ENCODE assay signal across 8 cellular contexts in the genomic region with DNA sequence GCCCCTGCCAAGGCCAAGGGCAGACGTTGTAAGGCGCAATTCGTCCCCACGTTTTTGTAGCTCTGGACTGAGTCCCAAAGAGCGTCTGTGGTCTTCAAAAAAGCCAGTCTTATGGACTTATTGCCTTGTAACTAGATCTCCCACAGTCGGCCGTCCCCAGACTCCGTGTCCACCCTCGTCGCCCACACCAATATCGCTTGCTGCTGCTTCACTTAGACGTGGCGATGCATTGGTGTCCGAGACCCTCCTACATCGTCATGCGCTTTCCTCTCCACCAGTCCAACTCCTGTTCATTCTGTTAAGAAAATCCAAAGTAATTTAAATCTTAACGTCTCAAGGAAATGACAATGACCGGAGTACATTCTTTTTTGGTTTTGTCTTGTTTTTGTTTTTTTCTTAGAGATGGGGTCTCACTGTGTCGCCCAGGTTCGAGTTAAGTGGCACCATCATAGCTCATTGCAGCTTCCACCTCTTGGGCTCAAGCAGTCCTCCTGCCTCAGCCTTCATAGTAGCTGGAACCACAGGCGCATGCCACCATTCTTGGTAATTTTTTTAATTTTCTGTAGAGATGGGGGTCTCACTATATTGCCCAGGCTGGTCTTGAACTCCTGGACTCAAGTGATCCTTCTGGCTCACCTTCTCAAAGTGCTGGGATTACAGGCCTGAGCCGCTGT. TPM values are rescaled to one million over a fixed set of nuclear protein-coding genes. Genes with fewer than 3 reads are reported as not detected.
DNase-seq lines count a peak whose midpoint lies in the region; ATAC-seq lines count a peak whose summit lies in the region.

No MANE protein-coding gene starts in this region.

- no peaks in the 10 kb centered on the region for H3K9me3 Mint-ChIP-seq in activated naive CD4-positive, alpha-beta T cell treated with anti-CD3 and anti-CD28 coated beads, Interleukin-2, amount 10 ng/mL, durations not matched to agents 7 days and 5 days
- no peaks in the 10 kb centered on the region for H3K9me3 Mint-ChIP-seq in activated naive CD4-positive, alpha-beta T cell treated with anti-CD3 and anti-CD28 coated beads, Interleukin-2, amount 50 U/mL, for 72 hours
- no peaks in the 10 kb centered on the region for H3K9me3 Mint-ChIP-seq in stimulated activated naive B cell treated with anti-CD40 and anti-IgM and Interleukin-4, amounts not matched to agents 10 μg/mL and 1 μg/mL and 100 μg/mL, for 72 hours

- ATAC-seq in activated naive CD4-positive, alpha-beta T cell treated with anti-CD3 and anti-CD28 coated beads, Interleukin-2, amount 50 U/mL, for 72 hours, result no peak
- ATAC-seq in stimulated activated naive B cell treated with anti-CD40 and anti-IgM and Interleukin-4, amounts not matched to agents 10 μg/mL and 1 μg/mL and 100 μg/mL, for 72 hours (replicated peaks), result no peak
- ATAC-seq in activated CD4-positive, CD25-positive, alpha-beta regulatory T cell treated with anti-CD3 and anti-CD28 coated beads, Interleukin-2, amount 50 U/mL, for 24 hours, result no peak

- peaks cover 39% of the 10 kb centered on the region for H3K4me1 Mint-ChIP-seq in activated naive CD4-positive, alpha-beta T cell treated with anti-CD3 and anti-CD28 coated beads, Interleukin-2, amount 10 ng/mL, durations not matched to agents 7 days and 5 days
- H3K4me1 Mint-ChIP-seq in stimulated activated naive B cell treated with anti-CD40 and anti-IgM and Interleukin-4, amounts not matched to agents 10 μg/mL and 1 μg/mL and 100 μg/mL, for 72 hours, result peaks cover 17 to 50% of the 10 kb centered on the region in 2 donors

- no peak for DNase-seq in activated naive CD4-positive, alpha-beta T cell treated with anti-CD3 and anti-CD28 coated beads, Interleukin-2, amount 10 ng/mL, durations not matched to agents 7 days and 5 days
- DNase-seq in activated naive CD4-positive, alpha-beta T cell (lab: John Stamatoyannopoulos, UW), result no peak
- no peak for DNase-seq in activated naive CD4-positive, alpha-beta T cell treated with anti-CD3 and anti-CD28 coated beads, Interleukin-2, amount 50 U/mL, for 72 hours (ENCODE audit: low spot score in 2 of 2)
- no peak for DNase-seq in stimulated activated naive B cell treated with anti-CD40 and anti-IgM and Interleukin-4, amounts not matched to agents 10 μg/mL and 1 μg/mL and 100 μg/mL, for 72 hours
- DNase-seq in epidermal melanocyte (ENCODE audit: insufficient read length, low spot score) (no peak), LoVo (ENCODE audit: low spot score) (no peak)

- peak overlapping the region; percentile 95 for H3K27ac Mint-ChIP-seq in activated naive CD4-positive, alpha-beta T cell treated with anti-CD3 and anti-CD28 coated beads, Interleukin-2, amount 10 ng/mL, durations not matched to agents 7 days and 5 days
- H3K27ac Mint-ChIP-seq in activated naive CD4-positive, alpha-beta T cell treated with anti-CD3 and anti-CD28 coated beads, Interleukin-2, amount 50 U/mL, for 72 hours, result peak overlapping the region; percentile 70 to 87
- H3K27ac Mint-ChIP-seq in stimulated activated naive B cell treated with anti-CD40 and anti-IgM and Interleukin-4, amounts not matched to agents 10 μg/mL and 1 μg/mL and 100 μg/mL, for 72 hours, result peak overlapping the region; percentile 69

- CTCF ChIA-PET in activated naive CD4-positive, alpha-beta T cell treated with anti-CD3 and anti-CD28 coated beads, Interleukin-2, amount 10 ng/mL, durations not matched to agents 7 days and 5 days (lab: Charles Lee), result interaction anchor here (0.8 to 1.3 kb wide), 4 partner anchors 15 to 227 kb away, joined by 3 to 5 read pairs (median 4); no protein-coding TSS in a partner anchor

- peak overlapping the region; percentile 95 for H3K4me3 ChIP-seq in iPS-11a (ENCODE audit: low read depth, low read length)

- peaks cover 18% of the 10 kb centered on the region for H3K36me3 Mint-ChIP-seq in activated naive CD4-positive, alpha-beta T cell treated with anti-CD3 and anti-CD28 coated beads, Interleukin-2, amount 10 ng/mL, durations not matched to agents 7 days and 5 days
- H3K36me3 Mint-ChIP-seq in activated naive CD4-positive, alpha-beta T cell treated with anti-CD3 and anti-CD28 coated beads, Interleukin-2, amount 50 U/mL, for 72 hours, result peaks cover 6 to 19% of the 10 kb centered on the region in 2 donors
- peaks cover 15 to 16% of the 10 kb centered on the region in 2 donors for H3K36me3 Mint-ChIP-seq in stimulated activated naive B cell treated with anti-CD40 and anti-IgM and Interleukin-4, amounts not matched to agents 10 μg/mL and 1 μg/mL and 100 μg/mL, for 72 hours

- H3K4me3 Mint-ChIP-seq in activated naive CD4-positive, alpha-beta T cell treated with anti-CD3 and anti-CD28 coated beads, Interleukin-2, amount 10 ng/mL, durations not matched to agents 7 days and 5 days, result peak overlapping the region; percentile 99
- H3K4me3 Mint-ChIP-seq in stimulated activated naive B cell treated with anti-CD40 and anti-IgM and Interleukin-4, amounts not matched to agents 10 μg/mL and 1 μg/mL and 100 μg/mL, for 72 hours, result peak overlapping the region; percentile 96 to 99

- H3K27me3 Mint-ChIP-seq in activated naive CD4-positive, alpha-beta T cell treated with anti-CD3 and anti-CD28 coated beads, Interleukin-2, amount 10 ng/mL, durations not matched to agents 7 days and 5 days, result no peaks in the 10 kb centered on the region
- H3K27me3 Mint-ChIP-seq in stimulated activated naive B cell treated with anti-CD40 and anti-IgM and Interleukin-4, amounts not matched to agents 10 μg/mL and 1 μg/mL and 100 μg/mL, for 72 hours, result no peaks in the 10 kb centered on the region

RNA-seq across cellular contexts. Expression of gene KIFBP, which starts 0.9 kb away (rescaled TPM):
- 10 to 100 TPM in 1 of 2 donors, 1 to 10 TPM in 1; 6.9 to 13.2 TPM for total RNA-seq in activated naive CD4-positive, alpha-beta T cell treated with anti-CD3 and anti-CD28 coated beads, Interleukin-2, amount 50 U/mL, for 72 hours

RNA-seq across cellular contexts. Expression of gene DDX21, which starts 33.5 kb away (rescaled TPM):
- 100 to 1,000 TPM; 127 to 136 TPM for total RNA-seq in activated naive CD4-positive, alpha-beta T cell treated with anti-CD3 and anti-CD28 coated beads, Interleukin-2, amount 50 U/mL, for 72 hours
